ENCODE assay signal across 8 cellular contexts in the genomic region with DNA sequence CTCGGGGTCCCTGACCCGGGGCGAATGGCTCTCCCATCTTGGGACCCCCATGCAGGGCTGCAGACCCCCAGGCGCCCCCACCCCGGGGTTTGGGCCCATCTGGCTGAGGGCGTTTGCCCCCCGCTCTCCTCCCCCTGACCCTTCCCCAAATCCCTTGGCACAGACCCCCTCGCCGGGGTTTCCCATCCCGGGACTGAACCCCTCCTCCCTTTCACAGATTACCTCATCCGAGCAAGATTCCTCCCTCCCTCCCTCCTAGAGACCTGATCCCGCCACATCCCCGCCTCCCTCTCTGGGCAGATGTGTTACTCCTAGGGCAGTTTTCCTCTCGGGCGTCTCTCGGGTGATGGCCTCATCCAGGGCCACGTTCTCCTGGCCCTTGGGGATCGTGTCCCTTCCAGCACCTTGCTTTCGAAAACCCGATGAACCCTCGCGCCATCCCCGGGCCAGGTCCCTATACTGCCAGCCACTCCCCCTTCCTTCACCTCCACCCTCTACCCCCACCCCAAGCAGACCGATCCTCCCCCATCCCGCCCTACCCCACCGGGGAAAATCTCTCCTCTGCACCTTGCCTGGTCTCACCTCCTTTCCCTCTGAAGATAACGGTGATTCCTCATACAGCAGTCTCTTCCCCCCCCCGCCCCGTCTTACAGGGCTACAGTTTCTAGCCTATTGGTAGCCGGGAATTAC. TPM values are rescaled to one million over a fixed set of nuclear protein-coding genes. Genes with fewer than 3 reads are reported as not detected.
DNase-seq lines count a peak whose midpoint lies in the region; ATAC-seq lines count a peak whose summit lies in the region.

No MANE protein-coding gene starts in this region.

- CTCF ChIA-PET in activated CD4-positive, alpha-beta memory T cell treated with anti-CD3 and anti-CD28 coated beads for 36 hours (lab: Charles Lee), result interaction anchor here (1.5 kb wide), 1 partner anchor 11 kb away, joined by 5 read pairs; no protein-coding TSS in a partner anchor

- intact Hi-C loops in activated CD4-positive, alpha-beta memory T cell treated with anti-CD3 and anti-CD28 coated beads for 36 hours (cut with micrococcal nuclease), result loop anchor here (2.0 to 10.0 kb wide), 5 partner anchors 132 to 450 kb away; partner anchors contain the start of genes ARCN1, CD3E and IL10RA

- H3K9me3 ChIP-seq in ES-I3 (ENCODE audit: control insufficient read depth, insufficient read depth, low read length), result no peaks in the 10 kb centered on the region

- no peaks in the 10 kb centered on the region; the same call in 1 of the 2 replicates for H3K36me3 ChIP-seq in ES-I3 (ENCODE audit: insufficient read depth, low read length)

- in situ Hi-C loops in KBM-7 (cut with MboI; ENCODE audit: low pct_unique_long_range_greater_than_20kb, low sequenced_read_pairs), result no loop called here

- H3K4me1 Mint-ChIP-seq in activated CD4-positive, alpha-beta memory T cell treated with anti-CD3 and anti-CD28 coated beads for 36 hours (ENCODE audit: low read depth), result peaks cover 48% of the 10 kb centered on the region
- H3K4me1 Mint-ChIP-seq in memory B cell, result peaks cover 47% of the 10 kb centered on the region

- peaks cover 9% of the 10 kb centered on the region for H3K4me1 ChIP-seq in ES-I3 (ENCODE audit: insufficient read depth, low read length)

- ATAC-seq in memory B cell (ENCODE audit: low read depth) (no peak), HG03354 (IDR thresholded peaks at IDR 0.05; ENCODE audit: poor library complexity, severe bottlenecking, unreplicated experiment) (no peak)

- DNase-seq in NCI-H1436 (lab: John Stamatoyannopoulos, UW), result peak; percentile 49
- DNase-seq in activated CD4-positive, alpha-beta memory T cell treated with anti-CD3 and anti-CD28 coated beads for 36 hours, result peak; percentile 69
- DNase-seq in effector CD4-positive, alpha-beta T cell, result peak; percentile 32
- DNase-seq in memory B cell (ENCODE audit: low spot score in 2 of 2), result peak in 1 of 2 donors; percentile 23
- peak; percentile 61 for DNase-seq in stimulated activated CD8-positive, alpha-beta memory T cell treated with anti-CD3 and anti-CD28 coated beads, Interleukin-4, amount 100 ng/mL, for 48 hours
- DNase-seq in KBM-7, result no peak

- POLR2A ChIA-PET in activated CD4-positive, alpha-beta memory T cell treated with anti-CD3 and anti-CD28 coated beads for 36 hours (lab: Charles Lee), result interaction anchor here (1.0 to 1.7 kb wide), 3 partner anchors 11 to 38 kb away, joined by 3 to 7 read pairs (median 7); no protein-coding TSS in a partner anchor

- H3K36me3 Mint-ChIP-seq in activated CD4-positive, alpha-beta memory T cell treated with anti-CD3 and anti-CD28 coated beads for 36 hours, result peaks cover 14% of the 10 kb centered on the region
- no peaks in the 10 kb centered on the region for H3K36me3 Mint-ChIP-seq in memory B cell

- H3K9me3 Mint-ChIP-seq in activated CD4-positive, alpha-beta memory T cell treated with anti-CD3 and anti-CD28 coated beads for 36 hours, result no peaks in the 10 kb centered on the region
- no peaks in the 10 kb centered on the region for H3K9me3 Mint-ChIP-seq in memory B cell

- peak overlapping the region; percentile 65 for H3K9ac ChIP-seq in ES-I3 (ENCODE audit: low read depth, low read length)

- peak overlapping the region; percentile 91 for H3K4me3 Mint-ChIP-seq in activated CD4-positive, alpha-beta memory T cell treated with anti-CD3 and anti-CD28 coated beads for 36 hours
- H3K4me3 Mint-ChIP-seq in memory B cell, result peak overlapping the region; percentile 97

- no peaks in the 10 kb centered on the region for H3K27me3 Mint-ChIP-seq in activated CD4-positive, alpha-beta memory T cell treated with anti-CD3 and anti-CD28 coated beads for 36 hours
- H3K27me3 Mint-ChIP-seq in memory B cell, result no peaks in the 10 kb centered on the region

- H3K27ac Mint-ChIP-seq in activated CD4-positive, alpha-beta memory T cell treated with anti-CD3 and anti-CD28 coated beads for 36 hours, result peak overlapping the region; percentile 97
- H3K27ac Mint-ChIP-seq in memory B cell, result peak overlapping the region; percentile 98

RNA-seq across cellular contexts. Expression of gene KMT2A, which starts 0.9 kb away (rescaled TPM):
- total RNA-seq in activated CD4-positive, alpha-beta memory T cell treated with anti-CD3 and anti-CD28 coated beads for 36 hours, result 10 to 100 TPM; 61.5 to 72.4 TPM

RNA-seq across cellular contexts. Expression of gene ATP5MG, which starts 35.8 kb away (rescaled TPM):
- 100 to 1,000 TPM; 298 to 306 TPM for total RNA-seq in activated CD4-positive, alpha-beta memory T cell treated with anti-CD3 and anti-CD28 coated beads for 36 hours
